In the genomic region with DNA sequence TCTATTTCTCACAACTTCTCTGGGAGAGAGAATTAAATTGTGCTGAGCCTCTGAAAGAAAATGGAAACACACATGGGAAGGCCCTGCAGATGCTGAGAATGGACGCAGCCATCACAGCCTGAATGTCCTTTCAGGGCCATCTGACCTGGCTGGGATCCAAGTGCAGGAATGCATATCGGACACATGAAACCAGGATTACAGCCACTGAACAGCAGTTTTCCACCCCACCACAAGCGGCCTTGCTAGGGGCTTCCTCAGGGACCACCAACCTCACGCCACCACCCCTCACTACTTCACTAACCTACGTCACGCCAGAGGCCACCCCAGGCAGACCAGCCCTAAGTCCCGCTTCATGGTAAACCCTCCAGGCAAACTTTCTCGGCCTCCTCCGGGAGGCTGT, we compare ENCODE assay signal across 16 cellular contexts.
"Had no signal": no experiment of that assay in that cellular context is flagged by ENCODE, and none has a peak within 500 bp of the region (broad histone marks: within the 10 kb centered on the region; RNA-seq: fewer than 3 reads in every experiment).

No MANE protein-coding gene starts in this region.

- DNase-seq: activated CD4-positive, alpha-beta T cell treated with anti-CD3 and anti-CD28 coated beads, Interleukin-2, amount 50 U/mL, for 1 hour; activated effector memory CD4-positive, alpha-beta T cell treated with anti-CD3 and anti-CD28 coated beads, Interleukin-2, amount 50 U/mL, for 16 hours; activated T-cell treated with anti-CD3 and anti-CD28 coated beads, Interleukin-2, amount 50 U/mL, for 24 hours; effector CD4-positive, alpha-beta T cell; heart left ventricle; left colon; mammary epithelial cell; mucosa of descending colon; naive thymus-derived CD8-positive, alpha-beta T cell; occipital lobe; stimulated activated CD4-positive, alpha-beta T cell treated with anti-CD3 and anti-CD28 coated beads, Interleukin-12 subunit alpha, Interleukin-12 subunit beta, amount 100 ng/mL, for 4 hours; stimulated activated naive CD4-positive, alpha-beta T cell treated with Interleukin-2 at 50 U/mL for 16 hours; SW 1271; upper lobe of left lung had no signal

- H3K27me3 ChIP-seq: heart left ventricle, upper lobe of left lung had no signal

- H3K9me3 Mint-ChIP-seq: activated T-cell treated with anti-CD3 and anti-CD28 coated beads, Interleukin-2, amount 50 U/mL, for 24 hours had no signal

- H3K4me1 Mint-ChIP-seq: naive thymus-derived CD8-positive, alpha-beta T cell had no signal

- H3K36me3 Mint-ChIP-seq: activated naive CD4-positive, alpha-beta T cell treated with anti-CD3 and anti-CD28 coated beads, Interleukin-2, amount 50 U/mL, for 72 hours; naive thymus-derived CD8-positive, alpha-beta T cell had no signal

- H3K27ac ChIP-seq: coronary artery, heart left ventricle, upper lobe of left lung had no signal

- H3K4me3 Mint-ChIP-seq: activated T-cell treated with anti-CD3 and anti-CD28 coated beads, Interleukin-2, amount 50 U/mL, for 24 hours; naive thymus-derived CD8-positive, alpha-beta T cell had no signal

- H3K36me3 ChIP-seq: heart left ventricle, upper lobe of left lung had no signal

- ATAC-seq: activated naive CD4-positive, alpha-beta T cell treated with anti-CD3 and anti-CD28 coated beads, Interleukin-2, amount 50 U/mL, for 72 hours; heart left ventricle; left colon; mucosa of descending colon; naive thymus-derived CD8-positive, alpha-beta T cell had no signal

- H3K4me3 ChIP-seq: coronary artery, heart left ventricle, mucosa of descending colon, upper lobe of left lung had no signal

- H3K9me3 ChIP-seq: heart left ventricle, mucosa of descending colon, upper lobe of left lung had no signal

- H3K27ac Mint-ChIP-seq: activated naive CD4-positive, alpha-beta T cell treated with anti-CD3 and anti-CD28 coated beads, Interleukin-2, amount 50 U/mL, for 72 hours; activated T-cell treated with anti-CD3 and anti-CD28 coated beads, Interleukin-2, amount 50 U/mL, for 24 hours had no signal
